In the genomic region with DNA sequence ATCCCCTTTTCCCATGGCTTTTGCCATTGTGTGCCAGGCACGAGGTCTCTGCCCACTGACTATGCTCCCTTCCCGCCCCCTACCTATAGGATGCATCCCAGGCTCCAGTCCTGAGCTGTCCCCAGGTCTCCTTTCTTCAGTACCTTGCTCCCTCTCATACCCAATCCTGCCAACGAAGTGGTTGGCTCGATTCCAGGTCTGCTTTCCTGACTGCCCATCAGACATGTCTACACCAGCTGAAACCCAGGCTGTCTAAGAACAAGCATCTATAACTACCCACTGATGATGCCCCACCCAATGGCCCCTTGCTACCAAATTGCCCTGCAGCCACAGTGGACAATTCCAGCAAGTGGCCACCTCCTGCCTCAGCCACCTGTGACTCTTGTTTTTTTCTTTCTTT, we compare ENCODE assay signal across 21 cellular contexts.
"Had no signal": no experiment of that assay in that cellular context is flagged by ENCODE, and none has a peak within 500 bp of the region (broad histone marks: within the 10 kb centered on the region; RNA-seq: fewer than 3 reads in every experiment).

No MANE protein-coding gene starts in this region.

- H3K36me3 ChIP-seq: gastroesophageal sphincter, left ventricle myocardium inferior, right lobe of liver, tibial artery had no signal

- H3K9me3 Mint-ChIP-seq: activated CD4-positive, alpha-beta memory T cell treated with anti-CD3 and anti-CD28 coated beads for 36 hours; activated naive CD4-positive, alpha-beta T cell treated with anti-CD3 and anti-CD28 coated beads for 36 hours; activated T-cell treated with anti-CD3 and anti-CD28 coated beads, Interleukin-2, amount 50 U/mL, for 72 hours; nephron; stimulated activated effector memory CD8-positive, alpha-beta T cell treated with anti-CD3 and anti-CD28 coated beads, Interleukin-12 subunit alpha, Interleukin-12 subunit beta, amount 100 ng/mL, for 72 hours; stimulated activated naive CD8-positive, alpha-beta T cell treated with anti-CD3 and anti-CD28 coated beads, Interleukin-15, amount 100 ng/mL, for 72 hours had no signal

- H3K4me1 ChIP-seq: gastroesophageal sphincter, right lobe of liver had no signal

- H3K36me3 Mint-ChIP-seq: activated CD4-positive, alpha-beta memory T cell treated with anti-CD3 and anti-CD28 coated beads for 36 hours; stimulated activated effector memory CD8-positive, alpha-beta T cell treated with anti-CD3 and anti-CD28 coated beads, Interleukin-12 subunit alpha, Interleukin-12 subunit beta, amount 100 ng/mL, for 72 hours had no signal

- H3K9me3 ChIP-seq: gastroesophageal sphincter, left ventricle myocardium inferior, right lobe of liver, tibial artery had no signal

- H3K27ac ChIP-seq: epithelial cell of prostate, gastroesophageal sphincter, left ventricle myocardium inferior, right lobe of liver, skin epidermis had no signal

- H3K4me3 Mint-ChIP-seq: activated CD4-positive, alpha-beta memory T cell treated with anti-CD3 and anti-CD28 coated beads for 36 hours; activated naive CD4-positive, alpha-beta T cell treated with anti-CD3 and anti-CD28 coated beads for 36 hours; activated naive CD8-positive, alpha-beta T cell treated with anti-CD3 and anti-CD28 coated beads, Interleukin-2, amount 10 ng/mL, durations not matched to agents 7 days and 5 days; activated T-cell treated with anti-CD3 and anti-CD28 coated beads, Interleukin-2, amount 50 U/mL, for 72 hours; nephron; stimulated activated effector memory CD8-positive, alpha-beta T cell treated with anti-CD3 and anti-CD28 coated beads, Interleukin-12 subunit alpha, Interleukin-12 subunit beta, amount 100 ng/mL, for 72 hours; stimulated activated naive CD8-positive, alpha-beta T cell treated with anti-CD3 and anti-CD28 coated beads, Interleukin-15, amount 100 ng/mL, for 72 hours had no signal

- H3K4me3 ChIP-seq: coronary artery, gastroesophageal sphincter, left ventricle myocardium inferior, right lobe of liver, skin epidermis, tibial artery had no signal

- H3K27ac Mint-ChIP-seq: activated CD4-positive, alpha-beta memory T cell treated with anti-CD3 and anti-CD28 coated beads for 36 hours; activated naive CD4-positive, alpha-beta T cell treated with anti-CD3 and anti-CD28 coated beads for 36 hours; activated naive CD8-positive, alpha-beta T cell treated with anti-CD3 and anti-CD28 coated beads, Interleukin-2, amount 10 ng/mL, durations not matched to agents 7 days and 5 days; activated T-cell treated with anti-CD3 and anti-CD28 coated beads, Interleukin-2, amount 50 U/mL, for 72 hours; nephron; stimulated activated effector memory CD8-positive, alpha-beta T cell treated with anti-CD3 and anti-CD28 coated beads, Interleukin-12 subunit alpha, Interleukin-12 subunit beta, amount 100 ng/mL, for 72 hours had no signal

- H3K4me1 Mint-ChIP-seq: activated naive CD8-positive, alpha-beta T cell treated with anti-CD3 and anti-CD28 coated beads, Interleukin-2, amount 10 ng/mL, durations not matched to agents 7 days and 5 days; stimulated activated effector memory CD8-positive, alpha-beta T cell treated with anti-CD3 and anti-CD28 coated beads, Interleukin-12 subunit alpha, Interleukin-12 subunit beta, amount 100 ng/mL, for 72 hours; stimulated activated naive CD8-positive, alpha-beta T cell treated with anti-CD3 and anti-CD28 coated beads, Interleukin-15, amount 100 ng/mL, for 72 hours had no signal

- ATAC-seq: activated T-cell treated with anti-CD3 and anti-CD28 coated beads, Interleukin-2, amount 50 U/mL, for 72 hours; gastroesophageal sphincter; right lobe of liver; stimulated activated effector memory CD8-positive, alpha-beta T cell treated with anti-CD3 and anti-CD28 coated beads, Interleukin-12 subunit alpha, Interleukin-12 subunit beta, amount 100 ng/mL, for 72 hours; stimulated activated naive CD8-positive, alpha-beta T cell treated with anti-CD3 and anti-CD28 coated beads, Interleukin-15, amount 100 ng/mL, for 72 hours had no signal

- DNase-seq: activated CD4-positive, alpha-beta memory T cell treated with anti-CD3 and anti-CD28 coated beads for 36 hours; activated CD4-positive, alpha-beta T cell treated with anti-CD3 and anti-CD28 coated beads for 48 hours; activated effector memory CD4-positive, alpha-beta T cell treated with Interleukin-2 at 50 U/mL for 16 hours; activated naive CD4-positive, alpha-beta T cell treated with anti-CD3 and anti-CD28 coated beads for 36 hours; activated naive CD8-positive, alpha-beta T cell treated with anti-CD3 and anti-CD28 coated beads, Interleukin-2, amount 10 ng/mL, durations not matched to agents 7 days and 5 days; activated T-cell treated with anti-CD3 and anti-CD28 coated beads, Interleukin-2, amount 50 U/mL, for 72 hours; amniotic stem cell; head of caudate nucleus; hypothalamus; left ventricle myocardium inferior; nucleus accumbens; right lobe of liver; stimulated activated CD4-positive, alpha-beta T cell treated with anti-CD3 and anti-CD28 coated beads, Interleukin-2, amount 100 ng/mL, for 24 hours; stimulated activated naive CD8-positive, alpha-beta T cell treated with anti-CD3 and anti-CD28 coated beads, Interleukin-15, amount 100 ng/mL, for 72 hours; tibial artery had no signal
